Comparison of ENCODE assay signal across 8 cellular contexts in the genomic region with DNA sequence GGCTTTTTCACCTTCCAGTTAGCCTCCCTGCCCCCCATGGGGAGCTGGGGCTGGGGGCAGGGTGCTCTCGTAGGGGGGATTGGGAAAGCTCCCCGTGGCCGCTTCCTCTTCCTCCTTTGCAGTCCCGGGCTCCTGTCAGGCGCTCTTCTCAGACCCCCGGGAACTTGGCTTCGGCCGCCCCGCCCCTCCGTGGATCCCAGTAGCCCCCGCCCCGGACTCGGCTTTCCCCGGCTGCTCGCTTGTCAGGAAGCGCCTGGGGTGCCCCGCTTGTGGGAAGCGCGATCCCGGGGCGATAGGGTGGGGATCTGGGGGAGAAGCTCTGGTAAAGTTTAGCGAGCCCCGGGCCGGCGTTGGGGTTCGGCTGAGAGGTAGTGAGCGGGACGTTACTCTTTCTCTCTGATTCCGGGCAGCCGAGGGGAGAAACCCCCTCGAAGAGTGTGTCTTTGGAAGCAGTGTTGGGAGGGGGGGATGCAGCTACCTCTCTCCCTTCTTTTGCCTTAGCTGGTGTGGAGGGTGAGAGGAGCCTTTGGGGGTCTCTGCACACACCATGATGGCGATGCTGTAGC. TPM values are rescaled to one million over a fixed set of nuclear protein-coding genes. Genes with fewer than 3 reads are reported as not detected.
DNase-seq lines count a peak whose midpoint lies in the region; ATAC-seq and TF ChIP-seq lines count a peak whose summit lies in the region.

No MANE protein-coding gene starts in this region.

- H2AFZ ChIP-seq in fibroblast of lung (ENCODE audit: low read length) = no peak overlapping the region

- H3K79me2 ChIP-seq in fibroblast of lung (ENCODE audit: control insufficient read depth, insufficient read depth, low read length) = peaks cover 52% of the 10 kb centered on the region

- DNase-seq in DMS153 treated with DMSO at 0.1 percent for 48 hours (lab: John Stamatoyannopoulos, UW; ENCODE audit: unreplicated experiment) = peak; percentile 2
- DNase-seq in DMS153 (lab: John Stamatoyannopoulos, UW) = no peak
- peak; percentile 67 for DNase-seq in NCI-H82 treated with DMSO at 0.1 percent for 48 hours (lab: John Stamatoyannopoulos, UW; ENCODE audit: unreplicated experiment)
- DNase-seq in activated T-cell treated with anti-CD3 and anti-CD28 coated beads, Interleukin-2, amount 50 U/mL, for 48 hours = peak; percentile 65 to 67
- DNase-seq in fibroblast of lung (ENCODE audit: low read depth in 2 of 2) = peak; percentile 19 to 39
- DNase-seq in natural killer cell treated with Interleukin-12 subunit alpha and Interleukin-12 subunit beta and Interleukin-15 and Interleukin-18, amount 100 ng/mL, for 72 hours (ENCODE audit: low spot score) = peak; percentile 67
- peak; percentile 27 to 36 for DNase-seq in tibial nerve (ENCODE audit: low spot score in 2 of 2)

- peak overlapping the region; percentile 86 for H3K27ac Mint-ChIP-seq in natural killer cell treated with Interleukin-12 subunit alpha and Interleukin-12 subunit beta and Interleukin-15 and Interleukin-18, amount 100 ng/mL, for 72 hours

- peak overlapping the region; percentile 72 for H3K27ac ChIP-seq in fibroblast of lung (ENCODE audit: insufficient read depth, low read length)
- peak overlapping the region; percentile 86 to 94 (median 93) for H3K27ac ChIP-seq in tibial nerve

- H3K9me3 Mint-ChIP-seq in natural killer cell treated with Interleukin-12 subunit alpha and Interleukin-12 subunit beta and Interleukin-15 and Interleukin-18, amount 100 ng/mL, for 72 hours = no peaks in the 10 kb centered on the region

- H3K9me3 ChIP-seq in fibroblast of lung (ENCODE audit: control insufficient read depth, insufficient read depth, low read depth, low read length) = no peaks in the 10 kb centered on the region
- H3K9me3 ChIP-seq in tibial nerve = no peaks in the 10 kb centered on the region

- peak overlapping the region; percentile 99 for H3K4me3 Mint-ChIP-seq in natural killer cell treated with Interleukin-12 subunit alpha and Interleukin-12 subunit beta and Interleukin-15 and Interleukin-18, amount 100 ng/mL, for 72 hours

- peaks cover 27 to 43% of the 10 kb centered on the region in 2 donors for H3K4me1 Mint-ChIP-seq in natural killer cell treated with Interleukin-12 subunit alpha and Interleukin-12 subunit beta and Interleukin-15 and Interleukin-18, amount 100 ng/mL, for 72 hours (ENCODE audit: low read depth in 2 of 2)

- H3K4me1 ChIP-seq in fibroblast of lung (ENCODE audit: control insufficient read depth, extremely low read depth, insufficient read depth, low read length) = peaks cover 2% of the 10 kb centered on the region
- H3K4me1 ChIP-seq in tibial nerve = peaks cover 0 to 40% (median 21%) of the 10 kb centered on the region in 4 donors

- H3K4me2 ChIP-seq in fibroblast of lung (ENCODE audit: extremely low read depth, insufficient read depth, low read length) = peak overlapping the region; percentile 85

- ATAC-seq in HG02973 (IDR thresholded peaks at IDR 0.05; ENCODE audit: unreplicated experiment) = peak; percentile 16
- ATAC-seq in natural killer cell treated with Interleukin-12 subunit alpha and Interleukin-12 subunit beta and Interleukin-15 and Interleukin-18, amount 100 ng/mL, for 72 hours = peak; percentile 0 to 54

- peak overlapping the region; percentile 80 for H3K9ac ChIP-seq in fibroblast of lung (ENCODE audit: insufficient read depth, low read length)

- TF ChIP-seq CTCF in fibroblast of lung (conservative IDR thresholded peaks at IDR 0.05 in 1 of 2, IDR thresholded peaks at IDR 0.05 in 1 of 2; ENCODE audit: low read depth in 1 of 2, low read length in 2 of 2) = no peak
- no peak for TF ChIP-seq CTCF in tibial nerve (IDR thresholded peaks at IDR 0.05)

- H4K20me1 ChIP-seq in fibroblast of lung (ENCODE audit: control insufficient read depth, extremely low read depth, insufficient read depth, low read length) = peaks cover 3% of the 10 kb centered on the region

- no peaks in the 10 kb centered on the region for H3K36me3 ChIP-seq in fibroblast of lung (ENCODE audit: control insufficient read depth, insufficient read depth, low read length)
- H3K36me3 ChIP-seq in tibial nerve = no peaks in the 10 kb centered on the region

- 1 to 2% methylated on average over 18 to 32 of the region's 32 CpGs for WGBS in tibial nerve, 2 donors

- no peaks in the 10 kb centered on the region for H3K27me3 Mint-ChIP-seq in natural killer cell treated with Interleukin-12 subunit alpha and Interleukin-12 subunit beta and Interleukin-15 and Interleukin-18, amount 100 ng/mL, for 72 hours

- TF ChIP-seq EP300 in tibial nerve (IDR thresholded peaks at IDR 0.05) = no peak

- peaks cover 5% of the 10 kb centered on the region for H3K36me3 Mint-ChIP-seq in natural killer cell treated with Interleukin-12 subunit alpha and Interleukin-12 subunit beta and Interleukin-15 and Interleukin-18, amount 100 ng/mL, for 72 hours

- H3K27me3 ChIP-seq in fibroblast of lung (ENCODE audit: control insufficient read depth, insufficient read depth, low read length) (no peaks in the 10 kb centered on the region), tibial nerve (no peaks in the 10 kb centered on the region)

- H3K4me3 ChIP-seq in fibroblast of lung (replicated peaks in 1 of 4; ENCODE audit: control extremely low read depth in 1 of 4, insufficient read depth in 1 of 4, low read depth in 3 of 4, low read length in 4 of 4) = peak overlapping the region; percentile 81 to 95 (median 88)
- H3K4me3 ChIP-seq in tibial nerve = peak overlapping the region; percentile 72 to 98 (median 91)

- no peak for TF ChIP-seq POLR2A in tibial nerve (IDR thresholded peaks at IDR 0.05)

RNA-seq across cellular contexts. Expression of a gene that starts 0.6 kb away (rescaled TPM):
- total RNA-seq in fibroblast of lung (10.5 and 17.0 TPM in 2 replicates), tibial nerve (100 to 1,000 TPM in 1 of 4 donors, 10 to 100 TPM in 3; 61.8 to 106 (median 86.3) TPM)
- 35.1 and 38.2 TPM in 2 replicates for polyA plus RNA-seq in fibroblast of lung
- polyA plus RNA-seq in fibroblast of lung (2012) = 14.5 and 21.0 TPM in 2 replicates
- polyA minus RNA-seq in fibroblast of lung (ENCODE audit: low replicate concordance) = 27.8 and 35.3 TPM in 2 replicates
- 10 to 100 TPM; 35.0 to 50.4 TPM for total RNA-seq in natural killer cell treated with Interleukin-12 subunit alpha and Interleukin-12 subunit beta and Interleukin-15 and Interleukin-18, amount 100 ng/mL, for 72 hours
